ENCODE assay signal across 21 cellular contexts in genomic region chr6:108728826-108729225, GRCh38.
A peak's percentile ranks its signal among the peaks of the same experiment; 100 is the strongest.
DNase-seq lines count a peak whose midpoint lies in the region; ATAC-seq, FAIRE-seq and TF ChIP-seq lines count a peak whose summit lies in the region.
"Had no signal": no experiment of that assay in that cellular context is flagged by ENCODE, and none has a peak within 500 bp of the region (broad histone marks: within the 10 kb centered on the region; RNA-seq: fewer than 3 reads in every experiment).

No MANE protein-coding gene starts in this region.

- H3K4me2 ChIP-seq in HepG2 (ENCODE audit: low read depth, low read length) = peak overlapping the region; percentile 67

- no peak overlapping the region for H3K9ac ChIP-seq in HepG2 (ENCODE audit: insufficient read depth, low read depth, low read length)
- H3K9ac ChIP-seq: BLaER1 had no signal

- TF ChIP-seq RAD21 in HepG2 (CRISPR knock-in tag; IDR thresholded peaks at IDR 0.05) = peak; percentile 59

- H3K4me3 ChIP-seq in Caco-2 (ENCODE audit: low read depth, low read length) (no peak overlapping the region), coronary artery (no peak overlapping the region), HepG2 (replicated peaks in 1 of 3; ENCODE audit: insufficient read depth in 1 of 3, low read depth in 2 of 3, low read length in 3 of 3) (peak overlapping the region in 1 of 3 experiments; percentile 53; a peak in 2 of 6 replicates)
- H3K4me3 ChIP-seq: BLaER1, K562, MG63 had no signal

- POLR2A ChIA-PET in Caco-2 (lab: Charles Lee) (no interaction called here), HepG2 (lab: Yijun Ruan, JAX) (interaction anchor here (2.0 kb wide), 1 partner anchor 170 kb away, joined by 7 read pairs; no protein-coding TSS in a partner anchor)

- H3K4me1 ChIP-seq in Caco-2 (peaks cover 43% of the 10 kb centered on the region), HepG2 (ENCODE audit: insufficient read depth, low read length) (peaks cover 63% of the 10 kb centered on the region)

- intact Hi-C loops in Caco-2 (cut with micrococcal nuclease; ENCODE audit: unreplicated experiment) (loop anchor here (1.0 to 2.0 kb wide), 3 partner anchors 53 to 187 kb away; no protein-coding TSS in a partner anchor), HepG2 (cut with micrococcal nuclease; ENCODE audit: unreplicated experiment) (loop anchor here (5.0 kb wide), 1 partner anchor 33 kb away; no protein-coding TSS in a partner anchor)

- TF ChIP-seq EP300 in HepG2 (IDR thresholded peaks at IDR 0.05; ENCODE audit: low read depth in 2 of 2, low read length in 2 of 2) = peak in 1 of 2 experiments; percentile 87; a peak in 2 of 4 replicates
- TF ChIP-seq EP300 in HepG2 (CRISPR knock-in tag; IDR thresholded peaks at IDR 0.05; ENCODE audit: borderline replicate concordance) = peak; percentile 21; the same call in 1 of the 2 replicates

- no peaks in the 10 kb centered on the region for H3K27me3 ChIP-seq in Caco-2 (replicated peaks; ENCODE audit: control insufficient read depth, insufficient read depth, low read length)
- no peaks in the 10 kb centered on the region; a peak in 1 of 5 replicates for H3K27me3 ChIP-seq in HepG2 (ENCODE audit: control insufficient read depth in 1 of 2, insufficient read depth in 2 of 2, low read length in 2 of 2)
- H3K27me3 ChIP-seq: BLaER1, MG63 had no signal

- H3K79me2 ChIP-seq in HepG2 (ENCODE audit: insufficient read depth, low read length) = no peaks in the 10 kb centered on the region

- H2AFZ ChIP-seq in HepG2 (ENCODE audit: low read length) = no peak overlapping the region

- BruUV-seq in Caco-2 (replicated peaks; lab: Mats Ljungman, UMichigan) (no TSS peak), HepG2 (replicated peaks; lab: Mats Ljungman, UMichigan) (no TSS peak)

- peak in 1 of 2 experiments; percentile 35 for TF ChIP-seq CTCF in Caco-2 (IDR thresholded peaks at IDR 0.05; ENCODE audit: insufficient read depth in 1 of 2, low read depth in 1 of 2, low read length in 1 of 2, severe bottlenecking in 1 of 2, unreplicated experiment in 1 of 2)
- no peak for TF ChIP-seq CTCF in coronary artery (IDR thresholded peaks at IDR 0.05)
- TF ChIP-seq CTCF in HepG2 (CRISPR knock-in tag; IDR thresholded peaks at IDR 0.05) = peak; percentile 65

- no peaks in the 10 kb centered on the region for H3K9me3 ChIP-seq in Caco-2
- H3K9me3 ChIP-seq in HepG2 (ENCODE audit: low read length) = peaks cover 5% of the 10 kb centered on the region; the same call in 1 of the 2 replicates
- H3K9me3 ChIP-seq: MG63 had no signal

- DNase-seq in Caco-2 = peak; percentile 77 to 80
- DNase-seq in HuH-7 (ENCODE audit: low spot score) = peak; percentile 52
- peak; percentile 46 for DNase-seq in coronary artery (ENCODE audit: low spot score)
- DNase-seq in HepG2 (ENCODE audit: low spot score) = peak; percentile 88
- no peak for DNase-seq in NCI-H2107 (lab: John Stamatoyannopoulos, UW)
- no peak for DNase-seq in caudate nucleus (lab: John Stamatoyannopoulos, UW)
- DNase-seq in hepatic stellate cell (ENCODE audit: low spot score) = no peak
- no peak for DNase-seq in NCI-H774 (lab: John Stamatoyannopoulos, UW)
- DNase-seq: CD4-positive, alpha-beta T cell; COR-L47; EL; GF-D8; MG63; NCI-H1048; NCI-H1417 treated with DMSO at 0.1 percent for 48 hours; NCI-H187; NCI-H446 treated with DMSO at 0.1 percent for 48 hours had no signal

- no peak overlapping the region for H3K4me3 Mint-ChIP-seq in Caco-2 (ENCODE audit: unreplicated experiment)
- H3K4me3 Mint-ChIP-seq: CD4-positive, alpha-beta T cell had no signal

- H3K9me3 Mint-ChIP-seq in Caco-2 (ENCODE audit: unreplicated experiment) = no peaks in the 10 kb centered on the region
- H3K9me3 Mint-ChIP-seq: CD4-positive, alpha-beta T cell had no signal

- H3K36me3 ChIP-seq in Caco-2 (ENCODE audit: control insufficient read depth, insufficient read depth, low read length) (no peaks in the 10 kb centered on the region), HepG2 (replicated peaks in 1 of 2; ENCODE audit: control insufficient read depth in 1 of 2, insufficient read depth in 2 of 2, low read length in 2 of 2) (no peaks in the 10 kb centered on the region)
- H3K36me3 ChIP-seq: BLaER1, MG63 had no signal

- peak overlapping the region; percentile 60 for H3K27ac Mint-ChIP-seq in Caco-2 (ENCODE audit: unreplicated experiment)
- H3K27ac Mint-ChIP-seq: CD4-positive, alpha-beta T cell had no signal

- peak; percentile 86 for ATAC-seq in HepG2
- ATAC-seq: Right ventricle myocardium inferior had no signal

- TF ChIP-seq POLR2A in HepG2 (IDR thresholded peaks at IDR 0.05; ENCODE audit: insufficient read depth in 1 of 2, low read depth in 2 of 2, low read length in 2 of 2) = no peak

- FAIRE-seq in HepG2 (lab: Jason Lieb, UNC) = peak; percentile 68
- FAIRE-seq: H54, K562 had no signal

- H3K36me3 Mint-ChIP-seq in Caco-2 (ENCODE audit: insufficient read depth, unreplicated experiment) = peaks cover 4% of the 10 kb centered on the region

- H3K27me3 Mint-ChIP-seq in Caco-2 (ENCODE audit: insufficient read depth, unreplicated experiment) = no peaks in the 10 kb centered on the region
- H3K27me3 Mint-ChIP-seq: CD4-positive, alpha-beta T cell had no signal

- CTCF ChIA-PET in Caco-2 (lab: Charles Lee) (interaction anchor here (0.7 kb wide), 1 partner anchor 14 kb away, joined by 6 read pairs; no protein-coding TSS in a partner anchor), HepG2 (lab: Yijun Ruan, JAX; ENCODE audit: low intra/inter-chr PET ratio, low total read pairs) (no interaction called here)

- no peaks in the 10 kb centered on the region for H4K20me1 ChIP-seq in HepG2 (ENCODE audit: insufficient read depth, low read length)
- H4K20me1 ChIP-seq: BLaER1 had no signal

- in situ Hi-C loops in HepG2 (cut with HindIII; ENCODE audit: extremely low pct_ligation_motif_present, low pct_unique_long_range_greater_than_20kb) = no loop called here

- no peak overlapping the region for H3K27ac ChIP-seq in coronary artery
- H3K27ac ChIP-seq in HepG2 (ENCODE audit: extremely low read length, insufficient read depth, low read length) = no peak overlapping the region
- no peak overlapping the region for H3K27ac ChIP-seq in caudate nucleus (ENCODE audit: low read depth, low read length)
- H3K27ac ChIP-seq: BLaER1 had no signal

- 0% methylated on average over 3 of the region's 7 CpGs for WGBS in HepG2 (ENCODE audit: low lambda C conversion rate)

- peaks cover 31% of the 10 kb centered on the region for H3K4me1 Mint-ChIP-seq in Caco-2 (ENCODE audit: low read depth, unreplicated experiment)

TF ChIP-seq in HepG2, 621 proteins besides CTCF, POLR2A, EP300 and RAD21 (continues in another document):
- TF ChIP-seq MXD1 (CRISPR knock-in tag; IDR thresholded peaks at IDR 0.05) (no peak), TBP (CRISPR knock-in tag; IDR thresholded peaks at IDR 0.05) (no peak), ZSCAN20 (CRISPR knock-in tag; IDR thresholded peaks at IDR 0.05; ENCODE audit: borderline replicate concordance) (no peak), TBX2 (CRISPR knock-in tag; IDR thresholded peaks at IDR 0.05; ENCODE audit: borderline replicate concordance) (peak; percentile 39; the same call in 1 of the 2 replicates), ZNF17 (CRISPR knock-in tag; IDR thresholded peaks at IDR 0.05) (no peak), HES4 (CRISPR knock-in tag; IDR thresholded peaks at IDR 0.05; ENCODE audit: borderline replicate concordance) (no peak), PRPF4 (IDR thresholded peaks at IDR 0.05; ENCODE audit: low read depth, low read length, poor library complexity, severe bottlenecking) (no peak), MED8 (CRISPR knock-in tag; IDR thresholded peaks at IDR 0.05; ENCODE audit: insufficient replicate concordance) (no peak), TAF1 (CRISPR knock-in tag; IDR thresholded peaks at IDR 0.05) (no peak)
- TF ChIP-seq, protein P1, sequence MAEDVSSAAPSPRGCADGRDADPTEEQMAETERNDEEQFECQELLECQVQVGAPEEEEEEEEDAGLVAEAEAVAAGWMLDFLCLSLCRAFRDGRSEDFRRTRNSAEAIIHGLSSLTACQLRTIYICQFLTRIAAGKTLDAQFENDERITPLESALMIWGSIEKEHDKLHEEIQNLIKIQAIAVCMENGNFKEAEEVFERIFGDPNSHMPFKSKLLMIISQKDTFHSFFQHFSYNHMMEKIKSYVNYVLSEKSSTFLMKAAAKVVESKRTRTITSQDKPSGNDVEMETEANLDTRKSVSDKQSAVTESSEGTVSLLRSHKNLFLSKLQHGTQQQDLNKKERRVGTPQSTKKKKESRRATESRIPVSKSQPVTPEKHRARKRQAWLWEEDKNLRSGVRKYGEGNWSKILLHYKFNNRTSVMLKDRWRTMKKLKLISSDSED (CRISPR knock-in tag; IDR thresholded peaks at IDR 0.05) = no peak
- TF ChIP-seq, protein P2, sequence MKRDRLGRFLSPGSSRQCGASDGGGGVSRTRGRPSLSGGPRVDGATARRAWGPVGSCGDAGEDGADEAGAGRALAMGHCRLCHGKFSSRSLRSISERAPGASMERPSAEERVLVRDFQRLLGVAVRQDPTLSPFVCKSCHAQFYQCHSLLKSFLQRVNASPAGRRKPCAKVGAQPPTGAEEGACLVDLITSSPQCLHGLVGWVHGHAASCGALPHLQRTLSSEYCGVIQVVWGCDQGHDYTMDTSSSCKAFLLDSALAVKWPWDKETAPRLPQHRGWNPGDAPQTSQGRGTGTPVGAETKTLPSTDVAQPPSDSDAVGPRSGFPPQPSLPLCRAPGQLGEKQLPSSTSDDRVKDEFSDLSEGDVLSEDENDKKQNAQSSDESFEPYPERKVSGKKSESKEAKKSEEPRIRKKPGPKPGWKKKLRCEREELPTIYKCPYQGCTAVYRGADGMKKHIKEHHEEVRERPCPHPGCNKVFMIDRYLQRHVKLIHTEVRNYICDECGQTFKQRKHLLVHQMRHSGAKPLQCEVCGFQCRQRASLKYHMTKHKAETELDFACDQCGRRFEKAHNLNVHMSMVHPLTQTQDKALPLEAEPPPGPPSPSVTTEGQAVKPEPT (CRISPR knock-in tag; IDR thresholded peaks at IDR 0.05; ENCODE audit: low read depth) = no peak

Comparison
In these comparisons a context has a peak if more than half of its experiments do, and no peak if none do; other contexts are left out.
1. DNase-seq: peak in Caco-2 (2 of 2), HuH-7 (single experiment), coronary artery (single experiment) and HepG2 (single experiment); none in NCI-H2107 (single experiment), caudate nucleus (0 of 61), hepatic stellate cell (single experiment) and NCI-H774 (single experiment).